ENCODE assay signal across 9 cellular contexts in the genomic region with DNA sequence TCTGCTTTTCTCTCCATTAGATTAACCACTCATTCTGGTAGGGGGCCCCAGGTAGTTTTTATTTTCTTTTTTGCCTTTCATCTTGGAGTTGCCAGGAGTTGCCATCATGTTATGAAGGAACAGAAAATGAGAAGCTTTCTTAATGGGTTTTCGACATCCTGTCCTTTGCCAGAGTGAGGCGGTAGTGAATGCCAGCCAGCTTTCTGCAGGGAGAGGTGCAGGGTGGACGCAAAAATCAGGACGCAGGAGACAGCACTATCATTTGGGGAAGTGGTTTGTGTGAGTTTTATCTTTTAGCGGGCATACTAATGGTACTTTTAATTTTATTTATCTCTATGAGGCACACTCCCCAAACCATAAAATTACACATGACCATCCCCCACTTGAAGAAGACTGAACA. TPM values are rescaled to one million over a fixed set of nuclear protein-coding genes. Genes with fewer than 3 reads are reported as not detected.
DNase-seq lines count a peak whose midpoint lies in the region; ATAC-seq and TF ChIP-seq lines count a peak whose summit lies in the region.
"Had no signal": no experiment of that assay in that cellular context is flagged by ENCODE, and none has a peak within 500 bp of the region (broad histone marks: within the 10 kb centered on the region; RNA-seq: fewer than 3 reads in every experiment).

No MANE protein-coding gene starts in this region.

- peak in 1 of 2 donors; percentile 30 for ATAC-seq in lower lobe of right lung
- no peak for ATAC-seq in aorta (ENCODE audit: low FRiP score)
- ATAC-seq in GM18858 (IDR thresholded peaks at IDR 0.05; ENCODE audit: unreplicated experiment), result no peak
- no peak for ATAC-seq in GM18498 (IDR thresholded peaks at IDR 0.05; ENCODE audit: unreplicated experiment)
- ATAC-seq: K562 had no signal

- no TSS peak for BruUV-seq in Calu3 (replicated peaks; lab: Mats Ljungman, UMichigan)

- peaks cover 21% of the 10 kb centered on the region for H3K36me3 Mint-ChIP-seq in Calu3 (ENCODE audit: insufficient read depth, unreplicated experiment)

- WGBS in aorta, 2 donors, result 8 to 9% methylated on average over 5 of the region's 5 CpGs

- H3K4me3 Mint-ChIP-seq in Calu3 (ENCODE audit: low read depth, unreplicated experiment), result peak overlapping the region; percentile 82

- TF ChIP-seq CTCF in Calu3 (IDR thresholded peaks at IDR 0.05; ENCODE audit: unreplicated experiment), result no peak
- TF ChIP-seq CTCF in lower lobe of right lung (IDR thresholded peaks at IDR 0.05), result no peak

- no peaks in the 10 kb centered on the region for H3K9me3 Mint-ChIP-seq in Calu3 (ENCODE audit: low read depth, unreplicated experiment)

- H3K27ac ChIP-seq in caudate nucleus (ENCODE audit: low read depth, low read length), result peak overlapping the region; percentile 60
- H3K27ac ChIP-seq in lower lobe of right lung, result peak overlapping the region; percentile 84
- no peak overlapping the region for H3K27ac ChIP-seq in aorta (ENCODE audit: low read depth in 1 of 2, low read length in 2 of 2)

- no peaks in the 10 kb centered on the region for H3K27me3 ChIP-seq in lower lobe of right lung (ENCODE audit: low read depth)
- H3K27me3 ChIP-seq in aorta (ENCODE audit: control insufficient read depth in 1 of 2, insufficient read depth in 2 of 2, low read length in 1 of 2), result no peaks in the 10 kb centered on the region

- H3K36me3 ChIP-seq in lower lobe of right lung, result no peaks in the 10 kb centered on the region
- no peaks in the 10 kb centered on the region for H3K36me3 ChIP-seq in aorta (ENCODE audit: control insufficient read depth in 1 of 2, insufficient read depth in 2 of 2, low read length in 1 of 2)

- no peaks in the 10 kb centered on the region for H3K27me3 Mint-ChIP-seq in Calu3 (ENCODE audit: unreplicated experiment)

- CTCF ChIA-PET in Calu3 (lab: Charles Lee), result interaction anchor here (0.7 to 0.9 kb wide), 3 partner anchors 13 to 68 kb away, joined by 3 read pairs; no protein-coding TSS in a partner anchor

- no peaks in the 10 kb centered on the region for H3K9me3 ChIP-seq in lower lobe of right lung
- no peaks in the 10 kb centered on the region for H3K9me3 ChIP-seq in aorta (ENCODE audit: control insufficient read depth, low read length)

- H3K4me3 ChIP-seq in lower lobe of right lung, result peak overlapping the region; percentile 76
- peak overlapping the region; percentile 84 to 99 for H3K4me3 ChIP-seq in aorta (ENCODE audit: low read length in 2 of 2)
- H3K4me3 ChIP-seq: K562 had no signal

- peaks cover 25% of the 10 kb centered on the region for H3K4me1 Mint-ChIP-seq in Calu3 (ENCODE audit: low read depth, unreplicated experiment)

- DNase-seq in Calu3 (peak; percentile 15), NAMALWA (ENCODE audit: low spot score) (peak; percentile 24), caudate nucleus (lab: John Stamatoyannopoulos, UW) (peak in 6 of 61 donors; percentile 3 to 22 (median 9)), lower lobe of right lung (no peak), aorta (no peak)
- DNase-seq in stimulated activated CD4-positive, alpha-beta T cell treated with anti-CD3 and anti-CD28 coated beads, Interleukin-4, amount 100 ng/mL, for 24 hours, result no peak

- intact Hi-C loops in Calu3 (cut with micrococcal nuclease; ENCODE audit: unreplicated experiment) (loop anchor here (2.0 to 5.0 kb wide), 2 partner anchors 37 to 69 kb away; no protein-coding TSS in a partner anchor), lower lobe of right lung (cut with DNase I) (no loop called here), aorta (cut with DNase I) (loop anchor here (2.0 to 10.0 kb wide), 3 partner anchors 21 to 155 kb away; no protein-coding TSS in a partner anchor)

- peaks cover 29% of the 10 kb centered on the region for H3K4me1 ChIP-seq in lower lobe of right lung
- peaks cover 0 to 9% of the 10 kb centered on the region in 2 donors for H3K4me1 ChIP-seq in aorta (ENCODE audit: control insufficient read depth in 1 of 2, insufficient read depth in 2 of 2, low read length in 2 of 2)

- H3K27ac Mint-ChIP-seq in Calu3 (ENCODE audit: unreplicated experiment), result peak overlapping the region; percentile 56

RNA-seq across cellular contexts. Expression of a gene that starts 1.7 kb away (rescaled TPM):
- total RNA-seq in Calu3 (2022), result 17.4 and 26.6 TPM in 2 replicates
- 62.1 TPM for total RNA-seq in lower lobe of right lung
- total RNA-seq in aorta, result 10 to 100 TPM; 80.9 to 86.7 TPM
- polyA plus RNA-seq in aorta, result 10 to 100 TPM; 10.6 to 13.6 TPM

Comparison
In these comparisons a context has a peak if more than half of its experiments do, and no peak if none do; other contexts are left out.
1. DNase-seq: peak in Calu3 (single experiment) and NAMALWA (single experiment); none in lower lobe of right lung (single experiment), aorta (0 of 2) and stimulated activated CD4-positive, alpha-beta T cell treated with anti-CD3 and anti-CD28 coated beads, Interleukin-4, amount 100 ng/mL, for 24 hours (single experiment).
2. H3K27ac ChIP-seq: peak in caudate nucleus (single experiment) and lower lobe of right lung (single experiment); none in aorta (0 of 2).